ENCODE assay signal across 8 cellular contexts in the genomic region with DNA sequence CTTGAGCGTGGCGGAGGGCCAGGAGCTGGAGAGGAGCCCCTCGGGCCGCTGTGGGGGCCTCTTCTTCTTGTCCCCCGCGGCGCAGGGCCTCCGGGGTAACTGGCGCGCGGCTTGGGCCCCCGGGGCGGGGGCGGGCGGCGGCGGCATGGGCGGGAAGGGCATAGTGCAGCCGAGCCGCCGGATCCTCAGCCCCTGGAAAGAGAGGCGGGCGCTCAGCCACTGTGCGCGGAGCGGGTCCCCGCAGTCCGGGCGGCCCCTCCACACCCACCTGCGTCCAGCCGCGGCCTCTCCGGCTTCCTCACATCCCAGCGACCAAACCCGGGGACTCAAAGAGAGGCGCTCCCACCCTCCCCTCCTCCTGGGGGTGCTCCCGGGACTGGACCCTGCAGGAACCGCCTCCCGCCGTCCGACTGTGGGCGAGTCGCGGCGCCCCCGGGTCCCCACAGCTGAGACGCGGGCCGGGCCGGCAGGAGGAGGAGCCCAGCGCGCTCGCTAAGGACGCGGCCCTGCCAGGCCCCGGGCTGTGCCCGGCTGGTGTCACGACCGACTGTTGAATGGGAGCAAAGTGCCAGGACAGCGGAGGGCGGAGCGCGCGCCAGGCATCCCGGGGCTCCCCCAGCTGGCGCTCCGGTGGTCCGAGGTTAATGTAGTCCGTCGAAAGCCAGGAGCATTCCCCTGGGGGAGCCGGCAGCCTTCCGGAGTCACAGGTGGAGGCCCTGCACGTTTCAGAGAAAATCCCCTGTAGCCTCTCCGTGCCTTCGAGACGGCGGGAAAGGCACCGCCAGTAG. TPM values are rescaled to one million over a fixed set of nuclear protein-coding genes. Genes with fewer than 3 reads are reported as not detected.
DNase-seq lines count a peak whose midpoint lies in the region; ATAC-seq and TF ChIP-seq lines count a peak whose summit lies in the region.

A gene with protein sequence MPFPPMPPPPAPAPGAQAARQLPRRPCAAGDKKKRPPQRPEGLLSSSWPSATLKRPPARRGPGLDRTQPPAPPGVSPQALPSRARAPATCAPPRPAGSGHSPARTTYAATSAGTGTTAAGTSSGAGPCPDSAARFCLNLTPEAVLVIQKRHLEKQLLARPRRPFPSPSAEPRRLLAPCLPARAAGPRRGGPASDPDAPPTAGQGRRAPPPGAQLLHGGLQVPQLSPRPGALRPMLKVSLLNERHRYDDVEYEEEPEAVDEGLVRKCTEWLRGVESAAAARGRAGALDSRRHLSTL (minus strand): TSS at position 412 of the 788 bp plus-strand sequence. CDS start 250 bp downstream, at position 162.

- H3K4me3 ChIP-seq in OCI-LY3 (ENCODE audit: low read length) (peak within 1 kb of the TSS; percentile 49; the same call in 1 of the 2 replicates), epithelial cell of esophagus (ENCODE audit: low read length) (peak within 1 kb of the TSS; percentile 24)

- H3K36me3 Mint-ChIP-seq in neural crest cell (ENCODE audit: low read depth), result no peaks in the 10 kb centered on the region

- no peak within 1 kb of the TSS for H3K9ac ChIP-seq in OCI-LY3 (ENCODE audit: low read length)

- H3K4me3 Mint-ChIP-seq in neural crest cell, result peak within 1 kb of the TSS; percentile 74

- no peaks in the 10 kb centered on the region for H3K36me3 ChIP-seq in OCI-LY3 (replicated peaks; ENCODE audit: low read depth, low read length)

- peak; percentile 52 for ATAC-seq in HG02571 (IDR thresholded peaks at IDR 0.05; ENCODE audit: unreplicated experiment)

- H4K20me1 ChIP-seq in OCI-LY3 (ENCODE audit: insufficient read depth, low read length), result no peaks in the 10 kb centered on the region

- H3K79me2 ChIP-seq in OCI-LY3 (ENCODE audit: low read length), result no peaks in the 10 kb centered on the region

- no peak within 1 kb of the TSS for H2AFZ ChIP-seq in OCI-LY3 (ENCODE audit: low read depth, low read length)

- no peaks in the 10 kb centered on the region for H3K9me3 ChIP-seq in OCI-LY3 (ENCODE audit: insufficient read depth, low read length)

- H3K27ac Mint-ChIP-seq in neural crest cell (ENCODE audit: unreplicated experiment), result no peak within 1 kb of the TSS

- H3K4me1 Mint-ChIP-seq in neural crest cell, result peaks cover 4% of the 10 kb centered on the region

- CTCF ChIA-PET in RWPE1 (lab: Yijun Ruan, JAX), result no interaction called here

- peaks cover 68% of the 10 kb centered on the region for H3K27me3 Mint-ChIP-seq in neural crest cell (ENCODE audit: low read depth)

- no peaks in the 10 kb centered on the region for H3K27me3 ChIP-seq in OCI-LY3 (ENCODE audit: low read depth, low read length)

- DNase-seq in NCI-H524 (lab: John Stamatoyannopoulos, UW) (peak; percentile 54 to 78), NCI-H524 treated with DMSO at 0.1 percent for 48 hours (lab: John Stamatoyannopoulos, UW) (no peak), epithelial cell of esophagus (ENCODE audit: low read depth) (no peak), neural crest cell (ENCODE audit: low read depth, low spot score) (peak; percentile 31), AG08396 (ENCODE audit: low spot score) (no peak), RWPE1 (ENCODE audit: low spot score) (no peak)

- no peaks in the 10 kb centered on the region for H3K9me3 Mint-ChIP-seq in neural crest cell

- no peaks in the 10 kb centered on the region for H3K4me1 ChIP-seq in OCI-LY3 (ENCODE audit: low read length)

- H3K27ac ChIP-seq in OCI-LY3 (ENCODE audit: low read length) (no peak within 1 kb of the TSS), RWPE1 (no peak within 1 kb of the TSS)

- TF ChIP-seq CTCF in OCI-LY3 (IDR thresholded peaks at IDR 0.05; ENCODE audit: low read depth, low read length) (no peak), epithelial cell of esophagus (IDR thresholded peaks at IDR 0.05; ENCODE audit: insufficient read depth, low read depth, low read length, missing control alignments) (no peak), neural crest cell (conservative IDR thresholded peaks at IDR 0.05) (no peak), RWPE1 (conservative IDR thresholded peaks at IDR 0.05; ENCODE audit: low read depth) (no peak)

- peak within 1 kb of the TSS; percentile 34 for H3K4me2 ChIP-seq in OCI-LY3 (ENCODE audit: low read length)

- POLR2A ChIA-PET in RWPE1 (lab: Yijun Ruan, JAX; ENCODE audit: low non-redundant PET), result no interaction called here

RNA-seq across cellular contexts. Expression of the gene that starts here (rescaled TPM):
- total RNA-seq in neural crest cell, result 0.16 and 0.35 TPM in 2 replicates

Comparison
In these comparisons a context has a peak if more than half of its experiments do, and no peak if none do; other contexts are left out.
1. DNase-seq: peak in NCI-H524 (2 of 2); none in NCI-H524 treated with DMSO at 0.1 percent for 48 hours (single experiment), epithelial cell of esophagus (single experiment), AG08396 (single experiment) and RWPE1 (single experiment).
2. Peak in DNase-seq in neural crest cell; RNA of the gene not detected or under 1 TPM.